8 cellular contexts compared by ENCODE assay signal in the genomic region with DNA sequence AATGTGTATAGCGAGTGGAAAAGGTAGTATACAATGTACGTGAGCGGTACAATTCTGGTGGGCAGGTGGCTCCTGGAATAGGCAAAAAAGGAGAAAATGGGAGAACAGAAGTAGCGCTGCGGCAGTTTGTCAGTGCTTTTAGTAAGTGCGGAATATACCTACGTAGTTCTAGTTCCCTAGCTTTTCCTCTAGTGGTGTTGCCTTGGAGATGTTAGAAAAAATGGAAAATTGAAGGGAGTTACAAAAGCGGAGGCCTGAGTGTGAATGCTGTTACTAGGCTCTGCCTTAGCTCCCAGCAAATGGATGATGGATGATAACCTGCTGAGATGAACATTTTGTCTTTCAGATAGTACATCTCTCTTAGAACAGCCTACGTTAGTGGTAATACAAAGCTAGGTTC. TPM values are rescaled to one million over a fixed set of nuclear protein-coding genes. Genes with fewer than 3 reads are reported as not detected.
DNase-seq lines count a peak whose midpoint lies in the region; ATAC-seq and TF ChIP-seq lines count a peak whose summit lies in the region.

No MANE protein-coding gene starts in this region.

- CTCF ChIA-PET in Caco-2 (lab: Charles Lee): interaction anchor here (1.0 to 1.9 kb wide), 2 partner anchors 14 to 33 kb away, joined by 3 to 5 read pairs; partner anchors contain the start of gene EML5

- POLR2A ChIA-PET in Caco-2 (lab: Charles Lee): no interaction called here

- H2AK5ac ChIP-seq in neuronal stem cell (ENCODE audit: low read depth, low read length): no peak overlapping the region

- ATAC-seq in left colon: no peak

- peak overlapping the region; percentile 90 for H2AFZ ChIP-seq in neuronal stem cell (ENCODE audit: low read length)

- no peak overlapping the region for H2BK120ac ChIP-seq in neuronal stem cell (ENCODE audit: low read depth, low read length)

- no peak overlapping the region for H2BK15ac ChIP-seq in neuronal stem cell (ENCODE audit: low read length)

- no peak overlapping the region for H2BK12ac ChIP-seq in neuronal stem cell (ENCODE audit: low read length)

- H4K91ac ChIP-seq in neuronal stem cell (ENCODE audit: low read depth, low read length, poor library complexity): no peak overlapping the region

- DNase-seq in Caco-2: no peak
- peak; percentile 52 for DNase-seq in NCI-H2227 treated with DMSO at 0.1 percent for 48 hours (lab: John Stamatoyannopoulos, UW)
- no peak for DNase-seq in neuronal stem cell (ENCODE audit: low spot score)
- no peak for DNase-seq in occipital lobe (lab: John Stamatoyannopoulos, UW)
- DNase-seq in left colon: no peak
- DNase-seq in colonic mucosa: no peak
- no peak for DNase-seq in EL

- no peak overlapping the region for H3K4ac ChIP-seq in neuronal stem cell (ENCODE audit: low read length)

- no peaks in the 10 kb centered on the region for H3K36me3 ChIP-seq in Caco-2 (ENCODE audit: control insufficient read depth, insufficient read depth, low read length)
- no peaks in the 10 kb centered on the region for H3K36me3 ChIP-seq in neuronal stem cell (replicated peaks in 1 of 2; ENCODE audit: control insufficient read depth in 2 of 2, insufficient read depth in 2 of 2, low read length in 2 of 2)
- H3K36me3 ChIP-seq in colonic mucosa: no peaks in the 10 kb centered on the region

- H3K9ac ChIP-seq in neuronal stem cell (ENCODE audit: low read depth, low read length, poor library complexity) (no peak overlapping the region), colonic mucosa (ENCODE audit: low read depth in 2 of 2, low read length in 2 of 2) (no peak overlapping the region)

- H3K27ac Mint-ChIP-seq in Caco-2 (ENCODE audit: unreplicated experiment): no peak overlapping the region
- peak overlapping the region; percentile 99 for H3K27ac Mint-ChIP-seq in dendritic cell treated with granulocyte-macrophage colony-stimulating factor and Interleukin-4, amounts not matched to agents 40 ng/mL and 50 ng/mL, for 4 days

- H3K14ac ChIP-seq in neuronal stem cell (ENCODE audit: low read length): no peak overlapping the region

- H3K4me1 ChIP-seq in Caco-2: peaks cover 5% of the 10 kb centered on the region
- peaks cover 5 to 6% of the 10 kb centered on the region in 2 donors for H3K4me1 ChIP-seq in neuronal stem cell (ENCODE audit: control insufficient read depth in 2 of 2, insufficient read depth in 1 of 2, low read depth in 1 of 2, low read length in 2 of 2)
- no peaks in the 10 kb centered on the region for H3K4me1 ChIP-seq in colonic mucosa

- TF ChIP-seq CTCF in Caco-2 (IDR thresholded peaks at IDR 0.05; ENCODE audit: insufficient read depth in 1 of 2, low read depth in 1 of 2, low read length in 1 of 2, severe bottlenecking in 1 of 2, unreplicated experiment in 1 of 2): no peak
- TF ChIP-seq CTCF in colonic mucosa (IDR thresholded peaks at IDR 0.05): no peak

- H3K4me2 ChIP-seq in neuronal stem cell (ENCODE audit: insufficient read depth, low read length, poor library complexity, severe bottlenecking): peak overlapping the region; percentile 46

- H3K27ac ChIP-seq in neuronal stem cell (replicated peaks; ENCODE audit: low read length) (peak overlapping the region; percentile 22), colonic mucosa (no peak overlapping the region)

- H2BK5ac ChIP-seq in neuronal stem cell (ENCODE audit: low read length): no peak overlapping the region

- no peaks in the 10 kb centered on the region for H3K36me3 Mint-ChIP-seq in Caco-2 (ENCODE audit: insufficient read depth, unreplicated experiment)
- peaks cover 6% of the 10 kb centered on the region for H3K36me3 Mint-ChIP-seq in dendritic cell treated with granulocyte-macrophage colony-stimulating factor and Interleukin-4, amounts not matched to agents 40 ng/mL and 50 ng/mL, for 4 days (ENCODE audit: low read depth)

- no peaks in the 10 kb centered on the region for H3K27me3 ChIP-seq in Caco-2 (replicated peaks; ENCODE audit: control insufficient read depth, insufficient read depth, low read length)
- no peaks in the 10 kb centered on the region for H3K27me3 ChIP-seq in neuronal stem cell (ENCODE audit: control insufficient read depth in 3 of 3, insufficient read depth in 3 of 3, low read depth in 1 of 3, low read length in 3 of 3)
- no peaks in the 10 kb centered on the region for H3K27me3 ChIP-seq in colonic mucosa

- H3K27me3 Mint-ChIP-seq in Caco-2 (ENCODE audit: insufficient read depth, unreplicated experiment): no peaks in the 10 kb centered on the region
- H3K27me3 Mint-ChIP-seq in dendritic cell treated with granulocyte-macrophage colony-stimulating factor and Interleukin-4, amounts not matched to agents 40 ng/mL and 50 ng/mL, for 4 days: peaks cover under 1% of the 10 kb centered on the region

- H3K4me1 Mint-ChIP-seq in Caco-2 (ENCODE audit: low read depth, unreplicated experiment): peaks cover 6% of the 10 kb centered on the region
- H3K4me1 Mint-ChIP-seq in dendritic cell treated with granulocyte-macrophage colony-stimulating factor and Interleukin-4, amounts not matched to agents 40 ng/mL and 50 ng/mL, for 4 days (ENCODE audit: low read depth): peaks cover 27% of the 10 kb centered on the region

- no peaks in the 10 kb centered on the region for H3K79me1 ChIP-seq in neuronal stem cell (ENCODE audit: low read depth, low read length)

- H3K4me3 ChIP-seq in Caco-2 (ENCODE audit: low read depth, low read length): peak overlapping the region; percentile 63
- H3K4me3 ChIP-seq in neuronal stem cell (ENCODE audit: low read length in 2 of 2): peak overlapping the region in 1 of 2 donors; percentile 81
- no peak overlapping the region for H3K4me3 ChIP-seq in colonic mucosa

- intact Hi-C loops in Caco-2 (cut with micrococcal nuclease; ENCODE audit: unreplicated experiment) (loop anchor here (2.0 kb wide), 1 partner anchor 33 kb away; the partner anchor contains the start of gene EML5), left colon (cut with DNase I, micrococcal nuclease) (no loop called here), colonic mucosa (cut with DNase I) (no loop called here)
- intact Hi-C loops in dendritic cell treated with granulocyte-macrophage colony-stimulating factor and Interleukin-4, amounts not matched to agents 40 ng/mL and 50 ng/mL, for 4 days (cut with micrococcal nuclease): loop anchor here (5.0 kb wide), 1 partner anchor 33 kb away; the partner anchor contains the start of gene EML5

- no peaks in the 10 kb centered on the region for H3K9me3 ChIP-seq in Caco-2
- no peaks in the 10 kb centered on the region for H3K9me3 ChIP-seq in neuronal stem cell (replicated peaks in 1 of 2; ENCODE audit: control insufficient read depth in 2 of 2, insufficient read depth in 1 of 2, low read depth in 1 of 2, low read length in 2 of 2)
- no peaks in the 10 kb centered on the region for H3K9me3 ChIP-seq in colonic mucosa

- no peak overlapping the region for H3K18ac ChIP-seq in neuronal stem cell (ENCODE audit: low read length)

- peak overlapping the region; percentile 80 for H3K4me3 Mint-ChIP-seq in Caco-2 (ENCODE audit: unreplicated experiment)
- H3K4me3 Mint-ChIP-seq in dendritic cell treated with granulocyte-macrophage colony-stimulating factor and Interleukin-4, amounts not matched to agents 40 ng/mL and 50 ng/mL, for 4 days: no peak overlapping the region

- WGBS in neuronal stem cell (ENCODE audit: extremely low coverage in 2 of 2, insufficient read length in 2 of 2, insufficient replicate concordance in 1 of 2), 2 donors: no CpG with 5 or more reads among the region's 9 CpGs

- no peak overlapping the region for H3K23ac ChIP-seq in neuronal stem cell (ENCODE audit: low read depth, low read length, poor library complexity)

- no peak overlapping the region for H4K8ac ChIP-seq in neuronal stem cell (ENCODE audit: low read depth, low read length)

- TSS peak; percentile 60 for BruUV-seq in Caco-2 (replicated peaks; lab: Mats Ljungman, UMichigan)

- no peaks in the 10 kb centered on the region for H3K9me3 Mint-ChIP-seq in Caco-2 (ENCODE audit: unreplicated experiment)
- no peaks in the 10 kb centered on the region for H3K9me3 Mint-ChIP-seq in dendritic cell treated with granulocyte-macrophage colony-stimulating factor and Interleukin-4, amounts not matched to agents 40 ng/mL and 50 ng/mL, for 4 days

RNA-seq across cellular contexts. Expression of gene TTC8, which starts 1.1 kb away (rescaled TPM):
- total RNA-seq in Caco-2 (2022) (9.6 and 13.6 TPM in 2 replicates), occipital lobe (12.2 TPM), left colon (10 to 100 TPM; 13.4 to 16.3 TPM), colonic mucosa (10 to 100 TPM; 13.5 to 17.1 TPM)
- polyA plus RNA-seq in neuronal stem cell (2013, experiment 1 of 2): 18.3 TPM
- 18.0 TPM for polyA plus RNA-seq in neuronal stem cell (2013, experiment 2 of 2)

RNA-seq across cellular contexts. Expression of gene EML5, which starts 32.8 kb away (rescaled TPM):
- total RNA-seq in Caco-2 (2022): 0.11 and 0.28 TPM in 2 replicates
- polyA plus RNA-seq in neuronal stem cell (2013, experiment 1 of 2): 0.28 TPM
- 0.19 TPM for polyA plus RNA-seq in neuronal stem cell (2013, experiment 2 of 2)
- total RNA-seq in occipital lobe: 30.3 TPM
- total RNA-seq in left colon: under 1 TPM; 0.64 to 0.79 TPM
- 1 to 10 TPM in 1 of 2 donors, under 1 TPM in 1; 0.93 to 1.2 TPM for total RNA-seq in colonic mucosa

Comparison
In these comparisons a context has a peak if more than half of its experiments do, and no peak if none do; other contexts are left out.
1. RNA of gene EML5, which starts 32.8 kb away (total RNA-seq): 30.3 TPM in occipital lobe (single experiment); 0.93 to 1.2 TPM in colonic mucosa, 0.64 to 0.79 TPM in left colon and 0.11 to 0.28 TPM in Caco-2; every median in the first group is over 10 times any median in the second.
2. intact Hi-C loops: an anchor here in Caco-2 (2.0 kb wide) and dendritic cell treated with granulocyte-macrophage colony-stimulating factor and Interleukin-4, amounts not matched to agents 40 ng/mL and 50 ng/mL, for 4 days (5.0 kb wide); none called in left colon and colonic mucosa.